ENCODE assay signal across 8 cellular contexts in genomic region chr7:104982308-104982755, GRCh38. TPM values are rescaled to one million over a fixed set of nuclear protein-coding genes. Genes with fewer than 3 reads are reported as not detected.
DNase-seq lines count a peak whose midpoint lies in the region; ATAC-seq, FAIRE-seq and TF ChIP-seq lines count a peak whose summit lies in the region.

No MANE protein-coding gene starts in this region.

- peak overlapping the region in 1 of 2 donors; percentile 66 for H3K9ac ChIP-seq in kidney (ENCODE audit: low read length in 2 of 2)

- H3K4me1 ChIP-seq in kidney (ENCODE audit: control insufficient read depth in 1 of 2, insufficient read depth in 1 of 2, low read depth in 1 of 2, low read length in 2 of 2) = peaks cover 20 to 49% of the 10 kb centered on the region in 2 donors

- H3K27me3 Mint-ChIP-seq in activated CD8-positive, alpha-beta memory T cell treated with anti-CD3 and anti-CD28 coated beads, Interleukin-2, amount 10 ng/mL, durations not matched to agents 7 days and 5 days = no peaks in the 10 kb centered on the region
- no peaks in the 10 kb centered on the region for H3K27me3 Mint-ChIP-seq in activated CD4-positive, alpha-beta memory T cell treated with anti-CD3 and anti-CD28 coated beads, Interleukin-2, amount 10 ng/mL, durations not matched to agents 7 days and 5 days

- no peak for FAIRE-seq in kidney (lab: Jason Lieb, UNC)

- POLR2A ChIA-PET in activated CD4-positive, alpha-beta memory T cell treated with anti-CD3 and anti-CD28 coated beads, Interleukin-2, amount 10 ng/mL, durations not matched to agents 7 days and 5 days (lab: Charles Lee) = interaction anchor here (0.8 to 15.7 kb wide), 13 partner anchors 11 to 370 kb away, joined by 3 to 822 read pairs (median 6); partner anchors contain the start of gene KMT2E

- no peak overlapping the region for H3K4me3 ChIP-seq in kidney (ENCODE audit: low read length in 2 of 2)

- CTCF ChIA-PET in activated CD8-positive, alpha-beta memory T cell treated with anti-CD3 and anti-CD28 coated beads, Interleukin-2, amount 10 ng/mL, durations not matched to agents 7 days and 5 days (lab: Charles Lee) = interaction anchor here (1.0 to 4.2 kb wide), 14 partner anchors 10 to 607 kb away, joined by 3 to 58 read pairs (median 10); partner anchors contain the start of gene KMT2E
- CTCF ChIA-PET in activated CD4-positive, alpha-beta memory T cell treated with anti-CD3 and anti-CD28 coated beads, Interleukin-2, amount 10 ng/mL, durations not matched to agents 7 days and 5 days (lab: Charles Lee) = interaction anchor here (1.0 to 7.9 kb wide), 23 partner anchors 14 to 352 kb away, joined by 3 to 106 read pairs (median 7); partner anchors contain the start of gene KMT2E

- TF ChIP-seq CTCF in kidney (IDR thresholded peaks at IDR 0.05; ENCODE audit: borderline replicate concordance, extremely low read depth, insufficient read depth) = no peak

- peak overlapping the region; percentile 99 for H3K4me3 Mint-ChIP-seq in activated CD8-positive, alpha-beta memory T cell treated with anti-CD3 and anti-CD28 coated beads, Interleukin-2, amount 10 ng/mL, durations not matched to agents 7 days and 5 days
- H3K4me3 Mint-ChIP-seq in activated CD4-positive, alpha-beta memory T cell treated with anti-CD3 and anti-CD28 coated beads, Interleukin-2, amount 10 ng/mL, durations not matched to agents 7 days and 5 days = peak overlapping the region; percentile 98

- no peaks in the 10 kb centered on the region for H3K36me3 ChIP-seq in kidney (ENCODE audit: control insufficient read depth in 1 of 2, insufficient read depth in 2 of 2, low read length in 2 of 2)

- no peak for DNase-seq in activated CD8-positive, alpha-beta memory T cell treated with anti-CD3 and anti-CD28 coated beads, Interleukin-2, amount 10 ng/mL, durations not matched to agents 7 days and 5 days
- DNase-seq in activated CD8-positive, alpha-beta memory T cell treated with anti-CD3 and anti-CD28 coated beads for 24 hours = no peak
- DNase-seq in activated CD4-positive, alpha-beta memory T cell treated with anti-CD3 and anti-CD28 coated beads, Interleukin-2, amount 10 ng/mL, durations not matched to agents 7 days and 5 days = no peak
- DNase-seq in kidney (no peak), cerebellar cortex (ENCODE audit: low spot score) (no peak), NCI-H526 treated with DMSO at 0.1 percent for 48 hours (lab: John Stamatoyannopoulos, UW) (no peak)

- H3K27ac ChIP-seq in kidney (ENCODE audit: low read depth in 2 of 2, low read length in 2 of 2) (peak overlapping the region; percentile 14 to 99), temporal lobe (ENCODE audit: low read depth, low read length) (peak overlapping the region; percentile 97)

- no peak for ATAC-seq in activated CD8-positive, alpha-beta memory T cell treated with anti-CD3 and anti-CD28 coated beads, Interleukin-2, amount 10 ng/mL, durations not matched to agents 7 days and 5 days
- no peak for ATAC-seq in GM18858 (IDR thresholded peaks at IDR 0.05; ENCODE audit: unreplicated experiment)

- H3K4me1 Mint-ChIP-seq in activated CD8-positive, alpha-beta memory T cell treated with anti-CD3 and anti-CD28 coated beads, Interleukin-2, amount 10 ng/mL, durations not matched to agents 7 days and 5 days = peaks cover 65% of the 10 kb centered on the region
- H3K4me1 Mint-ChIP-seq in activated CD4-positive, alpha-beta memory T cell treated with anti-CD3 and anti-CD28 coated beads, Interleukin-2, amount 10 ng/mL, durations not matched to agents 7 days and 5 days = peaks cover 61% of the 10 kb centered on the region

- intact Hi-C loops in kidney (cut with DNase I) = no loop called here

- peak overlapping the region; percentile 100 for H3K27ac Mint-ChIP-seq in activated CD8-positive, alpha-beta memory T cell treated with anti-CD3 and anti-CD28 coated beads, Interleukin-2, amount 10 ng/mL, durations not matched to agents 7 days and 5 days
- peak overlapping the region; percentile 99 for H3K27ac Mint-ChIP-seq in activated CD4-positive, alpha-beta memory T cell treated with anti-CD3 and anti-CD28 coated beads, Interleukin-2, amount 10 ng/mL, durations not matched to agents 7 days and 5 days

- H3K36me3 Mint-ChIP-seq in activated CD8-positive, alpha-beta memory T cell treated with anti-CD3 and anti-CD28 coated beads, Interleukin-2, amount 10 ng/mL, durations not matched to agents 7 days and 5 days = peaks cover 9% of the 10 kb centered on the region
- peaks cover 25% of the 10 kb centered on the region for H3K36me3 Mint-ChIP-seq in activated CD4-positive, alpha-beta memory T cell treated with anti-CD3 and anti-CD28 coated beads, Interleukin-2, amount 10 ng/mL, durations not matched to agents 7 days and 5 days (ENCODE audit: low read depth)

- no peaks in the 10 kb centered on the region for H3K9me3 Mint-ChIP-seq in activated CD8-positive, alpha-beta memory T cell treated with anti-CD3 and anti-CD28 coated beads, Interleukin-2, amount 10 ng/mL, durations not matched to agents 7 days and 5 days (ENCODE audit: low read depth)
- H3K9me3 Mint-ChIP-seq in activated CD4-positive, alpha-beta memory T cell treated with anti-CD3 and anti-CD28 coated beads, Interleukin-2, amount 10 ng/mL, durations not matched to agents 7 days and 5 days = no peaks in the 10 kb centered on the region

- no peaks in the 10 kb centered on the region for H3K9me3 ChIP-seq in kidney (ENCODE audit: control insufficient read depth in 1 of 2, low read length in 2 of 2)

RNA-seq across cellular contexts. Expression of gene KMT2E, which starts 31.7 kb away (rescaled TPM):
- total RNA-seq in activated CD8-positive, alpha-beta memory T cell treated with anti-CD3 and anti-CD28 coated beads, Interleukin-2, amount 10 ng/mL, durations not matched to agents 7 days and 5 days = 100 to 1,000 TPM; 110 to 127 TPM
- total RNA-seq in activated CD4-positive, alpha-beta memory T cell treated with anti-CD3 and anti-CD28 coated beads, Interleukin-2, amount 10 ng/mL, durations not matched to agents 7 days and 5 days = 100 to 1,000 TPM; 122 to 128 TPM
- 106 TPM for total RNA-seq in kidney
- 7.2 TPM for polyA plus RNA-seq in kidney (ENCODE audit: insufficient read depth, low read depth, low replicate concordance)
- total RNA-seq in temporal lobe = 217 TPM
